22 cellular contexts compared by ENCODE assay signal in the genomic region with DNA sequence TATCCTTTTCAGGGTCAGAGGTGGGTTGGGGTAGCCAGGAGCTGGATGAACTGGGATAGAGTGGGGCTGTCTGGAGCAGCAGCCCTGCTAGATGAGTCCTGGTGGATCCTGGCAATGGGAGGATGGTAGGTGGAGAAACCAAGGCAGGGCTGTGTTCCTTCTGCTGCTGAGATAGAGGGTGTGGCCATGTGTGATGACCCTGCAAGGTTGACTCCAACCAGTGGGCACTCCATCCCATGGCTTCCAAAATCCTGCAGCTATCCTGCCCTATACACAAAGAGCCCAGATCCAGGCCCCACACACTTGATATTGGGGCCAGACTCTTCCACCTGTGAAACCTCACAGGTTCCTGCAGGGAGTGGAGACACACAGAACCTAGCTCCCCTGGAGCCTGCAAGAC. TPM values are rescaled to one million over a fixed set of nuclear protein-coding genes. Genes with fewer than 3 reads are reported as not detected.
DNase-seq lines count a peak whose midpoint lies in the region; ATAC-seq, FAIRE-seq and TF ChIP-seq lines count a peak whose summit lies in the region.
"Had no signal": no experiment of that assay in that cellular context is flagged by ENCODE, and none has a peak within 500 bp of the region (broad histone marks: within the 10 kb centered on the region; RNA-seq: fewer than 3 reads in every experiment).

No MANE protein-coding gene starts in this region.

- no peak overlapping the region for H3K27ac Mint-ChIP-seq in activated naive CD8-positive, alpha-beta T cell treated with anti-CD3 and anti-CD28 coated beads for 36 hours
- H3K27ac Mint-ChIP-seq in naive thymus-derived CD4-positive, alpha-beta T cell = peak overlapping the region in 7 of 9 donors; percentile 14 to 100 (median 72)

- H3K27me3 ChIP-seq in BLaER1 = no peaks in the 10 kb centered on the region
- H3K27me3 ChIP-seq in naive thymus-derived CD4-positive, alpha-beta T cell (ENCODE audit: control insufficient read depth in 2 of 2, insufficient read depth in 2 of 2, low read length in 2 of 2) = no peaks in the 10 kb centered on the region
- H3K27me3 ChIP-seq: left lung had no signal

- POLR2A ChIA-PET in naive thymus-derived CD4-positive, alpha-beta T cell (lab: Charles Lee) = no interaction called here

- peaks cover 43% of the 10 kb centered on the region for H3K4me1 ChIP-seq in BLaER1
- peaks cover 14 to 16% of the 10 kb centered on the region in 2 donors for H3K4me1 ChIP-seq in naive thymus-derived CD4-positive, alpha-beta T cell (ENCODE audit: control insufficient read depth in 2 of 2, insufficient read depth in 2 of 2, low read length in 2 of 2)

- CTCF ChIA-PET in naive thymus-derived CD4-positive, alpha-beta T cell (lab: Charles Lee) = interaction anchor here (0.8 kb wide), 1 partner anchor 124 kb away, joined by 3 read pairs; no protein-coding TSS in a partner anchor

- H4K20me1 ChIP-seq in BLaER1 = peaks cover 38% of the 10 kb centered on the region

- no peaks in the 10 kb centered on the region for H3K27me3 Mint-ChIP-seq in activated naive CD8-positive, alpha-beta T cell treated with anti-CD3 and anti-CD28 coated beads for 36 hours
- H3K27me3 Mint-ChIP-seq in naive thymus-derived CD4-positive, alpha-beta T cell = no peaks in the 10 kb centered on the region

- TF ChIP-seq POLR2A in GM12891 (IDR thresholded peaks at IDR 0.05; ENCODE audit: low read depth, low read length) = no peak

- peaks cover 48% of the 10 kb centered on the region for H3K36me3 ChIP-seq in BLaER1
- peaks cover 0 to 33% (median 0%) of the 10 kb centered on the region in 3 experiments for H3K36me3 ChIP-seq in naive thymus-derived CD4-positive, alpha-beta T cell (ENCODE audit: control insufficient read depth in 2 of 3, insufficient read depth in 3 of 3, low read length in 3 of 3)

- H3K9ac ChIP-seq in BLaER1 = peak overlapping the region; percentile 85

- no peak for FAIRE-seq in GM12891 (lab: Jason Lieb, UNC)
- FAIRE-seq: H1 had no signal

- peaks cover 9% of the 10 kb centered on the region for H3K36me3 Mint-ChIP-seq in activated naive CD8-positive, alpha-beta T cell treated with anti-CD3 and anti-CD28 coated beads for 36 hours
- peaks cover 0 to 5% (median 0%) of the 10 kb centered on the region in 5 donors for H3K36me3 Mint-ChIP-seq in naive thymus-derived CD4-positive, alpha-beta T cell

- intact Hi-C loops in naive thymus-derived CD4-positive, alpha-beta T cell (cut with micrococcal nuclease) = no loop called here

- DNase-seq in GM12891 (ENCODE audit: insufficient read length, low spot score) = no peak
- DNase-seq in activated naive CD8-positive, alpha-beta T cell treated with anti-CD3 and anti-CD28 coated beads for 36 hours = no peak
- DNase-seq in naive thymus-derived CD4-positive, alpha-beta T cell = no peak
- no peak for DNase-seq in dermis blood vessel endothelial cell
- no peak for DNase-seq in KG1 (lab: John Stamatoyannopoulos, UW)
- DNase-seq: activated CD4-positive, CD25-positive, alpha-beta regulatory T cell; activated CD8-positive, alpha-beta memory T cell treated with anti-CD3 and anti-CD28 coated beads for 24 hours; activated effector memory CD4-positive, alpha-beta T cell treated with anti-CD3 and anti-CD28 coated beads, Interleukin-2, amount 50 U/mL, for 16 hours; amygdala; central memory CD4-positive, alpha-beta T cell; effector memory CD4-positive, alpha-beta T cell; EL; NCI-H1105 treated with DMSO at 0.1 percent for 48 hours; NCI-H526; occipital lobe; SHP77 had no signal

- no peak overlapping the region for H3K4me3 ChIP-seq in BLaER1
- no peak overlapping the region for H3K4me3 ChIP-seq in naive thymus-derived CD4-positive, alpha-beta T cell (ENCODE audit: low read length)
- H3K4me3 ChIP-seq: left lung, thoracic aorta had no signal

- H3K4me3 Mint-ChIP-seq in activated naive CD8-positive, alpha-beta T cell treated with anti-CD3 and anti-CD28 coated beads for 36 hours = peak overlapping the region; percentile 14
- H3K4me3 Mint-ChIP-seq in naive thymus-derived CD4-positive, alpha-beta T cell = peak overlapping the region in 4 of 10 donors; percentile 21 to 65 (median 50)

- no peaks in the 10 kb centered on the region for H3K9me3 Mint-ChIP-seq in activated naive CD8-positive, alpha-beta T cell treated with anti-CD3 and anti-CD28 coated beads for 36 hours
- H3K9me3 Mint-ChIP-seq in naive thymus-derived CD4-positive, alpha-beta T cell = no peaks in the 10 kb centered on the region

- ATAC-seq in naive thymus-derived CD4-positive, alpha-beta T cell = no peak
- ATAC-seq in GM18867 (IDR thresholded peaks at IDR 0.05; ENCODE audit: unreplicated experiment) = no peak
- ATAC-seq: left lung had no signal

- no peak overlapping the region for H3K27ac ChIP-seq in BLaER1
- H3K27ac ChIP-seq in naive thymus-derived CD4-positive, alpha-beta T cell (ENCODE audit: low read depth, low read length) = no peak overlapping the region
- H3K27ac ChIP-seq: left lung had no signal

- peak overlapping the region; percentile 91 for H3K4me2 ChIP-seq in BLaER1

- H3K4me1 Mint-ChIP-seq in activated naive CD8-positive, alpha-beta T cell treated with anti-CD3 and anti-CD28 coated beads for 36 hours = peaks cover 25% of the 10 kb centered on the region
- H3K4me1 Mint-ChIP-seq in naive thymus-derived CD4-positive, alpha-beta T cell = peaks cover 6 to 35% (median 22%) of the 10 kb centered on the region in 7 donors

- H3K9me3 ChIP-seq in BLaER1 = no peaks in the 10 kb centered on the region
- no peaks in the 10 kb centered on the region for H3K9me3 ChIP-seq in naive thymus-derived CD4-positive, alpha-beta T cell (ENCODE audit: control insufficient read depth in 2 of 3, low read length in 3 of 3)
- H3K9me3 ChIP-seq: left lung, thoracic aorta had no signal

TF ChIP-seq in GM12891, 5 proteins besides CTCF, POLR2A, EP300 and RAD21:
- TF ChIP-seq POLR2AphosphoS5 (IDR thresholded peaks at IDR 0.05; ENCODE audit: low read depth, low read length) (peak; percentile 45; the same call in 1 of the 2 replicates), POU2F2 (IDR thresholded peaks at IDR 0.05; ENCODE audit: low read depth, low read length) (no peak)

RNA-seq across cellular contexts. Expression of a gene that starts 2.4 kb away (rescaled TPM):
- polyA plus RNA-seq in GM12891 (2012; ENCODE audit: low read depth, missing spikeins) = 6.1 TPM
- 1 to 10 TPM; 4.2 to 5.3 TPM for total RNA-seq in activated naive CD8-positive, alpha-beta T cell treated with anti-CD3 and anti-CD28 coated beads for 36 hours
- total RNA-seq in naive thymus-derived CD4-positive, alpha-beta T cell = 10 to 100 TPM in 4 of 5 experiments, 1 to 10 TPM in 1; 9.5 to 20.0 (median 15.1) TPM
- 1 to 10 TPM; 3.2 to 6.0 TPM for polyA plus RNA-seq in naive thymus-derived CD4-positive, alpha-beta T cell
- total RNA-seq in dermis blood vessel endothelial cell = 7.1 and 7.6 TPM in 2 replicates

RNA-seq across cellular contexts. Expression of a gene that starts 6.9 kb away (rescaled TPM):
- polyA plus RNA-seq in GM12891 (2012; ENCODE audit: low read depth, missing spikeins) = 5.8 TPM
- total RNA-seq in activated naive CD8-positive, alpha-beta T cell treated with anti-CD3 and anti-CD28 coated beads for 36 hours = 10 to 100 TPM; 12.8 to 13.7 TPM
- 10 to 100 TPM; 14.2 to 28.0 (median 23.4) TPM for total RNA-seq in naive thymus-derived CD4-positive, alpha-beta T cell
- polyA plus RNA-seq in naive thymus-derived CD4-positive, alpha-beta T cell = 10 to 100 TPM in 1 of 2 donors, 1 to 10 TPM in 1; 9.3 to 20.8 TPM
- total RNA-seq in dermis blood vessel endothelial cell = 13.1 and 18.5 TPM in 2 replicates

RNA-seq across cellular contexts. Expression of a gene that starts 22.4 kb away (rescaled TPM):
- 3.0 TPM for polyA plus RNA-seq in GM12891 (2012; ENCODE audit: low read depth, missing spikeins)
- total RNA-seq in activated naive CD8-positive, alpha-beta T cell treated with anti-CD3 and anti-CD28 coated beads for 36 hours = 10 to 100 TPM in 1 of 2 experiments, 1 to 10 TPM in 1; 9.4 to 10.1 TPM
- total RNA-seq in naive thymus-derived CD4-positive, alpha-beta T cell = 10 to 100 TPM in 3 of 5 experiments, 1 to 10 TPM in 2; 9.1 to 13.9 (median 11.8) TPM
- polyA plus RNA-seq in naive thymus-derived CD4-positive, alpha-beta T cell = 1 to 10 TPM; 1.7 to 3.5 TPM
- total RNA-seq in dermis blood vessel endothelial cell = 7.8 and 8.2 TPM in 2 replicates

RNA-seq across cellular contexts. Expression of a gene that starts 33.8 kb away (rescaled TPM):
- polyA plus RNA-seq in GM12891 (2012; ENCODE audit: low read depth, missing spikeins) = 0.81 TPM
- 1 to 10 TPM; 4.3 TPM for total RNA-seq in activated naive CD8-positive, alpha-beta T cell treated with anti-CD3 and anti-CD28 coated beads for 36 hours
- 10 to 100 TPM in 2 of 5 experiments, 1 to 10 TPM in 3; 1.2 to 12.9 (median 4.9) TPM for total RNA-seq in naive thymus-derived CD4-positive, alpha-beta T cell
- polyA plus RNA-seq in naive thymus-derived CD4-positive, alpha-beta T cell = 1 to 10 TPM; 2.4 to 3.6 TPM
- 7.5 and 7.6 TPM in 2 replicates for total RNA-seq in dermis blood vessel endothelial cell
- total RNA-seq: HT-29 had no signal

RNA-seq across cellular contexts. Expression of a gene that starts 38.0 kb away (rescaled TPM):
- polyA plus RNA-seq in GM12891 (2012; ENCODE audit: low read depth, missing spikeins) = 23.9 TPM
- 10 to 100 TPM; 23.4 to 28.0 TPM for total RNA-seq in activated naive CD8-positive, alpha-beta T cell treated with anti-CD3 and anti-CD28 coated beads for 36 hours
- 10 to 100 TPM in 3 of 5 experiments, 1 to 10 TPM in 2; 5.9 to 14.1 (median 12.6) TPM for total RNA-seq in naive thymus-derived CD4-positive, alpha-beta T cell
- 10 to 100 TPM; 18.4 to 26.9 TPM for polyA plus RNA-seq in naive thymus-derived CD4-positive, alpha-beta T cell
- 3.7 and 4.1 TPM in 2 replicates for total RNA-seq in dermis blood vessel endothelial cell
